ENCODE assay signal across 15 cellular contexts in genomic region chr2:143068094-143068890, GRCh38.
DNase-seq lines count a peak whose midpoint lies in the region; ATAC-seq, FAIRE-seq and TF ChIP-seq lines count a peak whose summit lies in the region.
"Had no signal": no experiment of that assay in that cellular context is flagged by ENCODE, and none has a peak within 500 bp of the region (broad histone marks: within the 10 kb centered on the region; RNA-seq: fewer than 3 reads in every experiment).

No MANE protein-coding gene starts in this region.

- H3K36me3 ChIP-seq in naive thymus-derived CD4-positive, alpha-beta T cell (ENCODE audit: control insufficient read depth in 2 of 3, insufficient read depth in 3 of 3, low read length in 3 of 3), result no peaks in the 10 kb centered on the region

- no peak overlapping the region for H3K27ac ChIP-seq in naive thymus-derived CD4-positive, alpha-beta T cell (ENCODE audit: low read depth, low read length)

- no peak for TF ChIP-seq POLR2A in H54 (IDR thresholded peaks at IDR 0.05; ENCODE audit: low read depth, low read length)

- POLR2A ChIA-PET in naive thymus-derived CD4-positive, alpha-beta T cell (lab: Charles Lee), result no interaction called here
- POLR2A ChIA-PET in GM10248 (lab: Yijun Ruan, JAX), result no interaction called here

- no peaks in the 10 kb centered on the region for H3K4me1 ChIP-seq in naive thymus-derived CD4-positive, alpha-beta T cell (ENCODE audit: control insufficient read depth in 2 of 2, insufficient read depth in 2 of 2, low read length in 2 of 2)

- H3K4me3 ChIP-seq in naive thymus-derived CD4-positive, alpha-beta T cell (ENCODE audit: low read length), result no peak overlapping the region

- CTCF ChIA-PET in naive thymus-derived CD4-positive, alpha-beta T cell (lab: Charles Lee), result no interaction called here
- CTCF ChIA-PET in GM10248 (lab: Yijun Ruan, JAX), result interaction anchor here (1.1 to 1.5 kb wide), 2 partner anchors 8 to 36 kb away, joined by 3 read pairs; no protein-coding TSS in a partner anchor

- H3K9me3 Mint-ChIP-seq in central memory CD8-positive, alpha-beta T cell, result peaks cover 5% of the 10 kb centered on the region
- peaks cover 0 to 27% (median 9%) of the 10 kb centered on the region in 11 donors for H3K9me3 Mint-ChIP-seq in naive thymus-derived CD4-positive, alpha-beta T cell

- H3K36me3 Mint-ChIP-seq in central memory CD8-positive, alpha-beta T cell (ENCODE audit: insufficient read depth), result no peaks in the 10 kb centered on the region
- H3K36me3 Mint-ChIP-seq in naive thymus-derived CD4-positive, alpha-beta T cell, result peaks cover 0 to 4% (median 0%) of the 10 kb centered on the region in 5 donors

- peak; percentile 6 for FAIRE-seq in H54 (lab: Jason Lieb, UNC)
- FAIRE-seq: endometrium had no signal

- no peaks in the 10 kb centered on the region for H3K9me3 ChIP-seq in naive thymus-derived CD4-positive, alpha-beta T cell (ENCODE audit: control insufficient read depth in 2 of 3, low read length in 3 of 3)

- no peaks in the 10 kb centered on the region for H3K27me3 Mint-ChIP-seq in central memory CD8-positive, alpha-beta T cell
- peaks cover 0 to 21% (median 0%) of the 10 kb centered on the region in 5 donors for H3K27me3 Mint-ChIP-seq in naive thymus-derived CD4-positive, alpha-beta T cell

- H3K27ac Mint-ChIP-seq in central memory CD8-positive, alpha-beta T cell (ENCODE audit: low read depth), result no peak overlapping the region
- H3K27ac Mint-ChIP-seq in naive thymus-derived CD4-positive, alpha-beta T cell, result no peak overlapping the region
- H3K27ac Mint-ChIP-seq: activated naive CD8-positive, alpha-beta T cell treated with anti-CD3 and anti-CD28 coated beads, Interleukin-2, amount 10 ng/mL, durations not matched to agents 7 days and 5 days; immature natural killer cell had no signal

- intact Hi-C loops in naive thymus-derived CD4-positive, alpha-beta T cell (cut with micrococcal nuclease), result no loop called here

- DNase-seq in H54 (ENCODE audit: insufficient read length, low spot score) (no peak), NOMO-1 treated with dmso at 0.1 percent for 144 hours (lab: John Stamatoyannopoulos, UW; ENCODE audit: unreplicated experiment) (peak; percentile 75), NCI-H1105 (lab: John Stamatoyannopoulos, UW) (no peak), GM10248 (ENCODE audit: extremely low spot score) (no peak)
- no peak for DNase-seq in central memory CD8-positive, alpha-beta T cell (ENCODE audit: low spot score in 2 of 2)
- peak in 1 of 9 donors; percentile 2 for DNase-seq in naive thymus-derived CD4-positive, alpha-beta T cell
- DNase-seq: activated CD4-positive, alpha-beta T cell treated with anti-CD3 and anti-CD28 coated beads, Interleukin-2, amount 50 U/mL, for 48 hours; activated naive CD8-positive, alpha-beta T cell treated with anti-CD3 and anti-CD28 coated beads, Interleukin-2, amount 10 ng/mL, durations not matched to agents 7 days and 5 days; activated T-cell treated with anti-CD3 and anti-CD28 coated beads, Interleukin-2, amount 50 U/mL, for 4 hours; caudate nucleus; immature natural killer cell; mesenchymal stem cell had no signal

- peaks cover 4% of the 10 kb centered on the region for H3K4me1 Mint-ChIP-seq in central memory CD8-positive, alpha-beta T cell
- H3K4me1 Mint-ChIP-seq in naive thymus-derived CD4-positive, alpha-beta T cell, result no peaks in the 10 kb centered on the region
- H3K4me1 Mint-ChIP-seq: activated naive CD8-positive, alpha-beta T cell treated with anti-CD3 and anti-CD28 coated beads, Interleukin-2, amount 10 ng/mL, durations not matched to agents 7 days and 5 days; immature natural killer cell had no signal

- H3K27me3 ChIP-seq in naive thymus-derived CD4-positive, alpha-beta T cell (ENCODE audit: control insufficient read depth in 2 of 2, insufficient read depth in 2 of 2, low read length in 2 of 2), result no peaks in the 10 kb centered on the region

- no peak overlapping the region for H3K4me3 Mint-ChIP-seq in central memory CD8-positive, alpha-beta T cell
- no peak overlapping the region for H3K4me3 Mint-ChIP-seq in naive thymus-derived CD4-positive, alpha-beta T cell
- H3K4me3 Mint-ChIP-seq: activated naive CD8-positive, alpha-beta T cell treated with anti-CD3 and anti-CD28 coated beads, Interleukin-2, amount 10 ng/mL, durations not matched to agents 7 days and 5 days; activated T-cell treated with anti-CD3 and anti-CD28 coated beads, Interleukin-2, amount 50 U/mL, for 4 hours; immature natural killer cell had no signal

- no peak for TF ChIP-seq CTCF in GM10248 (IDR thresholded peaks at IDR 0.05; ENCODE audit: control extremely low read depth, extremely low read depth, low read depth, missing control alignments)

- ATAC-seq in central memory CD8-positive, alpha-beta T cell (replicated peaks; ENCODE audit: extremely low read depth, poor library complexity, severe bottlenecking), result peak; percentile 81
- peak; percentile 86 for ATAC-seq in naive thymus-derived CD4-positive, alpha-beta T cell
- ATAC-seq in HG02885 (IDR thresholded peaks at IDR 0.05; ENCODE audit: poor library complexity, unreplicated experiment) (no peak), HG03342 (IDR thresholded peaks at IDR 0.05; ENCODE audit: unreplicated experiment) (no peak)
- ATAC-seq: activated T-cell treated with anti-CD3 and anti-CD28 coated beads, Interleukin-2, amount 50 U/mL, for 4 hours had no signal

Comparison
In these comparisons a context has a peak if more than half of its experiments do, and no peak if none do; other contexts are left out.
1. ATAC-seq: peak in central memory CD8-positive, alpha-beta T cell (single experiment) and naive thymus-derived CD4-positive, alpha-beta T cell (single experiment); none in HG02885 (single experiment) and HG03342 (single experiment).